In the genomic region with DNA sequence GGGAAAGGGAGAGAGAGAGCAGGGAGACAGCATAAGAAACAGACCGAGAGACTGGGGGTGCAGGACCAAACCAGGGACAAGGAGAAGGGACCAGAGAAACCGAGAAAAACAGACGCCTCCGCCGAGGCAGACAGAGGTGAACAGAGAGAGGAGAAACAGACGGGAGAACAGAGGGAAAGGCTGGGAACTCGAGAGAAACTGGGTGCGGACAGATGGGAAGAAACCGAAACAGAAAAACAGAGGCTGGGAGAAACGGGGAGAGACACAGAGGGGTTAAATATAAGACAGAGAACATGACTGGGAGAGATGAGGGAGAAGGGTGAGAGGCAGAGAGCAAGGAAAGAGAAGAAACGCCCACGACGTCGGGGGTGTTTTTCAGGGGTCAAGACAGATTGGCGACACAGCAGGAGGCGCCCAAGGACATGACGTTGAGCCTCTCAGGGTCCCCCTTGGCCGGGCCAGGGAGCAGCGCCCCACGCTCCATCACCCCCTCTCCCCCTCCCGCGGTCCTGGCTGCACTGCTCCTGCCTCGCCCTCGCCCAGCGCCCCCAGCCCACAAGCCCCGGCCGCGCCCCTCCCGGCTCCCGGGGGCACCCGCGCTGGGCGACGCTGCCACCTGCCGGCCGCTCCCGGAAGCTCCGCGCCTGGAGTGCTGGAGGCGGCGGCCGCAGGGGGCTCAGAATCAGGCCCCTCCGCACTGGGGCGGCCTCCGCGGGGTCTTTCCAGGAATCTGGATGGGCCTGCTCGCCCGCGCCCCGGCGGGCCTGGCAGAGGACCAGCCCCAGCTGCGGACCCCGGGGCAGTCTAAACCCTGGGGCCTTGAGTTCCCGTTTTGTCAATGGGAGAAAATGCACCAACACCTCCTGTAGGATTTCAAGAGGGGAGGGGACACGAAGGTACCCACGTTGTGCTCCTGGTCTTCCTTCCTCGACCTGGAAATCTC, we compare ENCODE assay signal across 8 cellular contexts. TPM values are rescaled to one million over a fixed set of nuclear protein-coding genes. Genes with fewer than 3 reads are reported as not detected.
DNase-seq lines count a peak whose midpoint lies in the region; ATAC-seq and TF ChIP-seq lines count a peak whose summit lies in the region.

No MANE protein-coding gene starts in this region.

- no peak overlapping the region for H3K4me3 ChIP-seq in CD4-positive, alpha-beta memory T cell (ENCODE audit: low read length in 2 of 2)
- peak overlapping the region; percentile 57 to 69 (median 63) for H3K4me3 ChIP-seq in breast epithelium

- no peak for TF ChIP-seq POLR2A in breast epithelium (IDR thresholded peaks at IDR 0.05)

- no peak overlapping the region for H3K27ac ChIP-seq in CD4-positive, alpha-beta memory T cell (ENCODE audit: low read depth, low read length)
- peak overlapping the region; percentile 41 to 54 for H3K27ac ChIP-seq in breast epithelium

- H3K9me3 Mint-ChIP-seq in CD4-positive, alpha-beta memory T cell = peaks cover 0 to 1% (median 0%) of the 10 kb centered on the region in 8 donors

- peak overlapping the region; percentile 61 to 90 (median 80) for H3K4me3 Mint-ChIP-seq in CD4-positive, alpha-beta memory T cell

- peak; percentile 54 to 95 (median 59) for TF ChIP-seq CTCF in breast epithelium (IDR thresholded peaks at IDR 0.05)

- CTCF ChIA-PET in CD4-positive, alpha-beta memory T cell (lab: Charles Lee; ENCODE audit: partially characterized antibody) = interaction anchor here (1.1 to 11.2 kb wide), 8 partner anchors 7 to 156 kb away, joined by 3 to 90 read pairs (median 4); partner anchors contain the start of gene COL1A1

- DNase-seq in CD4-positive, alpha-beta memory T cell = peak in 4 of 5 donors; percentile 29 to 60 (median 44)
- peak; percentile 75 for DNase-seq in HuH-7.5 (ENCODE audit: low spot score)
- peak; percentile 71 for DNase-seq in UCSD-AML1 (lab: John Stamatoyannopoulos, UW; ENCODE audit: unreplicated experiment)
- peak in 1 of 2 donors; percentile 44 for DNase-seq in breast epithelium (ENCODE audit: low spot score in 2 of 2)
- DNase-seq in islet precursor cell = peak; percentile 86
- DNase-seq in stimulated activated CD4-positive, alpha-beta T cell treated with anti-CD3 and anti-CD28 coated beads, Interleukin-15, amount 100 ng/mL, for 24 hours = peak; percentile 65

- no peaks in the 10 kb centered on the region for H3K36me3 Mint-ChIP-seq in CD4-positive, alpha-beta memory T cell

- ATAC-seq in GM21381 (IDR thresholded peaks at IDR 0.05; ENCODE audit: unreplicated experiment) = no peak
- ATAC-seq in GM21717 (IDR thresholded peaks at IDR 0.05; ENCODE audit: unreplicated experiment) = no peak

- H3K9me3 ChIP-seq in CD4-positive, alpha-beta memory T cell (ENCODE audit: control insufficient read depth in 1 of 2, low read length in 2 of 2) = no peaks in the 10 kb centered on the region
- no peaks in the 10 kb centered on the region for H3K9me3 ChIP-seq in breast epithelium

- intact Hi-C loops in CD4-positive, alpha-beta memory T cell (cut with micrococcal nuclease) = loop anchor here (1.0 kb wide), 3 partner anchors 24 to 179 kb away; no protein-coding TSS in a partner anchor
- intact Hi-C loops in breast epithelium (cut with DNase I; ENCODE audit: low total_unique reads) = no loop called here

- peak overlapping the region in 4 of 7 donors; percentile 7 to 91 (median 64) for H3K27ac Mint-ChIP-seq in CD4-positive, alpha-beta memory T cell

- H3K27me3 ChIP-seq in CD4-positive, alpha-beta memory T cell (ENCODE audit: insufficient read depth, low read length) = peaks cover 4% of the 10 kb centered on the region
- H3K27me3 ChIP-seq in breast epithelium = no peaks in the 10 kb centered on the region

- H3K4me1 ChIP-seq in CD4-positive, alpha-beta memory T cell (ENCODE audit: insufficient read depth, low read length) = peaks cover 4% of the 10 kb centered on the region
- no peaks in the 10 kb centered on the region for H3K4me1 ChIP-seq in breast epithelium

- H3K36me3 ChIP-seq in CD4-positive, alpha-beta memory T cell (ENCODE audit: insufficient read depth, low read length) = no peaks in the 10 kb centered on the region
- H3K36me3 ChIP-seq in breast epithelium = no peaks in the 10 kb centered on the region

- POLR2A ChIA-PET in CD4-positive, alpha-beta memory T cell (lab: Charles Lee; ENCODE audit: partially characterized antibody) = no interaction called here

- peaks cover 11 to 30% of the 10 kb centered on the region in 2 donors for H3K27me3 Mint-ChIP-seq in CD4-positive, alpha-beta memory T cell

- H3K4me1 Mint-ChIP-seq in CD4-positive, alpha-beta memory T cell = peaks cover 5 to 7% (median 7%) of the 10 kb centered on the region in 4 donors

RNA-seq across cellular contexts. Expression of gene TMEM92, which starts 1.3 kb away (rescaled TPM):
- total RNA-seq in CD4-positive, alpha-beta memory T cell = not detected
- polyA plus RNA-seq in CD4-positive, alpha-beta memory T cell = not detected
- under 1 TPM in 1 of 3 donors, not detected in 2; 0.33 TPM for total RNA-seq in breast epithelium

Comparison
In these comparisons a context has a peak if more than half of its experiments do, and no peak if none do; other contexts are left out.
1. H3K4me3 ChIP-seq: peak in breast epithelium (3 of 3); none in CD4-positive, alpha-beta memory T cell (0 of 2).